Comparison of ENCODE assay signal across 10 cellular contexts in genomic region chr16:30011505-30012480, GRCh38. TPM values are rescaled to one million over a fixed set of nuclear protein-coding genes. Genes with fewer than 3 reads are reported as not detected.
DNase-seq lines count a peak whose midpoint lies in the region; ATAC-seq, FAIRE-seq and TF ChIP-seq lines count a peak whose summit lies in the region.
"Had no signal": no experiment of that assay in that cellular context is flagged by ENCODE, and none has a peak within 500 bp of the region (broad histone marks: within the 10 kb centered on the region; RNA-seq: fewer than 3 reads in every experiment).

No MANE protein-coding gene starts in this region.

- H4K20me1 ChIP-seq in GM23248 (ENCODE audit: insufficient read depth) = no peaks in the 10 kb centered on the region
- H4K20me1 ChIP-seq in PC-3 (ENCODE audit: low read length) = no peaks in the 10 kb centered on the region
- no peaks in the 10 kb centered on the region for H4K20me1 ChIP-seq in endothelial cell of umbilical vein (replicated peaks; ENCODE audit: control insufficient read depth, extremely low read depth, insufficient read depth, low read length)

- CTCF ChIA-PET in PC-3 (lab: Charles Lee) (no interaction called here), endothelial cell of umbilical vein (lab: Charles Lee) (interaction anchor here (0.6 kb wide), 1 partner anchor 316 kb away, joined by 4 read pairs; no protein-coding TSS in a partner anchor)

- H3K9me3 ChIP-seq in GM23248 (ENCODE audit: low read depth) = no peaks in the 10 kb centered on the region
- no peaks in the 10 kb centered on the region for H3K9me3 ChIP-seq in PC-3 (ENCODE audit: low read length)
- no peaks in the 10 kb centered on the region for H3K9me3 ChIP-seq in endothelial cell of umbilical vein (replicated peaks; ENCODE audit: control insufficient read depth, insufficient read depth, low read length)
- no peaks in the 10 kb centered on the region for H3K9me3 ChIP-seq in gastrocnemius medialis
- H3K9me3 ChIP-seq: testis had no signal

- dilution Hi-C loops in endothelial cell of umbilical vein (cut with MboI; ENCODE audit: extremely low pct_ligation_motif_present, low sequenced_read_pairs) = no loop called here

- H3F3A ChIP-seq in GM23248 (ENCODE audit: insufficient read depth) (no peaks in the 10 kb centered on the region), PC-3 (ENCODE audit: low read length, unreplicated experiment) (no peaks in the 10 kb centered on the region)

- H3K4me2 ChIP-seq in GM23248 (ENCODE audit: unreplicated experiment) (peak overlapping the region; percentile 70), PC-3 (ENCODE audit: low read length) (peak overlapping the region; percentile 78; the same call in 1 of the 2 replicates), endothelial cell of umbilical vein (ENCODE audit: insufficient read depth, low read length) (no peak overlapping the region)

- no peak overlapping the region for H2AFZ ChIP-seq in GM23248
- 0 out of 2 replicates have a peak overlapping the region, but pooled peaks have one; percentile 53 for H2AFZ ChIP-seq in PC-3 (ENCODE audit: low read length)
- no peak overlapping the region for H2AFZ ChIP-seq in endothelial cell of umbilical vein (ENCODE audit: low read depth, low read length)

- POLR2A ChIA-PET in PC-3 (lab: Charles Lee; ENCODE audit: unreplicated experiment) = no interaction called here
- POLR2A ChIA-PET in endothelial cell of umbilical vein (lab: Charles Lee) = interaction anchor here (0.7 kb wide), 1 partner anchor 97 kb away, joined by 7 read pairs; no protein-coding TSS in a partner anchor

- H3K79me2 ChIP-seq in GM23248 (ENCODE audit: insufficient read depth) (no peaks in the 10 kb centered on the region), PC-3 (ENCODE audit: low read length) (no peaks in the 10 kb centered on the region), endothelial cell of umbilical vein (ENCODE audit: control insufficient read depth, insufficient read depth, low read length) (no peaks in the 10 kb centered on the region)

- DNase-seq in GM23248 = peak; percentile 35
- no peak for DNase-seq in PC-3
- no peak for DNase-seq in endothelial cell of umbilical vein (ENCODE audit: low read depth, low spot score)
- no peak for DNase-seq in gastrocnemius medialis
- DNase-seq in GM19240 (ENCODE audit: insufficient read length, low spot score) = no peak
- DNase-seq: activated CD8-positive, alpha-beta memory T cell treated with anti-CD3 and anti-CD28 coated beads, Interleukin-2, amount 50 U/mL, for 4 hours; testis had no signal

- H3K4me3 ChIP-seq in GM23248 (0 out of 2 replicates have a peak overlapping the region, but pooled peaks have one; percentile 50), PC-3 (ENCODE audit: low read length) (no peak overlapping the region; the same call in 1 of the 2 replicates), endothelial cell of umbilical vein (replicated peaks in 1 of 3; ENCODE audit: insufficient read depth in 1 of 3, low read depth in 1 of 3, low read length in 3 of 3) (peak overlapping the region in 1 of 3 experiments; percentile 30), gastrocnemius medialis (peak overlapping the region; percentile 18 to 41 (median 30))

- H3K9ac ChIP-seq in GM23248 (no peak overlapping the region), PC-3 (ENCODE audit: low read length) (no peak overlapping the region), endothelial cell of umbilical vein (replicated peaks; ENCODE audit: extremely low read depth, insufficient read depth, low read length) (no peak overlapping the region)

- no peaks in the 10 kb centered on the region for H3K9me2 ChIP-seq in GM23248 (ENCODE audit: insufficient read depth)
- H3K9me2 ChIP-seq in PC-3 (replicated peaks; ENCODE audit: low read length) = no peaks in the 10 kb centered on the region

- in situ Hi-C loops in GM23248 (cut with MboI) (loop anchor here (10.0 kb wide), 1 partner anchor 197 kb away; the partner anchor contains the start of genes PAGR1 and PRRT2), gastrocnemius medialis (cut with MboI; ENCODE audit: low sequenced_read_pairs in 4 of 4) (loop anchor here in 1 of 4 donors (25.0 kb wide), 1 partner anchor 324 kb away; the partner anchor contains the start of gene QPRT)

- peaks cover 15% of the 10 kb centered on the region; the same call in 1 of the 2 replicates for H3K27me3 ChIP-seq in GM23248 (replicated peaks; ENCODE audit: insufficient read depth)
- no peaks in the 10 kb centered on the region for H3K27me3 ChIP-seq in PC-3 (ENCODE audit: low read length)
- H3K27me3 ChIP-seq in endothelial cell of umbilical vein (ENCODE audit: control insufficient read depth in 2 of 2, insufficient read depth in 2 of 2, low read length in 2 of 2) = peaks cover 19 to 28% of the 10 kb centered on the region in 2 experiments
- H3K27me3 ChIP-seq in gastrocnemius medialis = peaks cover 36 to 40% (median 37%) of the 10 kb centered on the region in 3 donors
- H3K27me3 ChIP-seq: testis had no signal

- FAIRE-seq in endothelial cell of umbilical vein (lab: Jason Lieb, UNC) = no peak

- no peak overlapping the region for H3K27ac ChIP-seq in GM23248
- no peak overlapping the region for H3K27ac ChIP-seq in PC-3 (ENCODE audit: low read length)
- H3K27ac ChIP-seq in endothelial cell of umbilical vein (ENCODE audit: insufficient read depth, low read depth, low read length) = no peak overlapping the region
- no peak overlapping the region for H3K27ac ChIP-seq in gastrocnemius medialis
- H3K27ac ChIP-seq: testis had no signal

- intact Hi-C loops in PC-3 (cut with micrococcal nuclease) (no loop called here), endothelial cell of umbilical vein (cut with micrococcal nuclease) (no loop called here), gastrocnemius medialis (cut with DNase I; ENCODE audit: low total_unique reads) (no loop called here)

- 12 to 15% methylated on average over 34 to 49 of the region's 49 CpGs for WGBS in GM23248 (ENCODE audit: low coverage in 1 of 2, low lambda C conversion rate in 2 of 2, missing lambda C conversion rate in 2 of 2), 2 experiments

- H3K9me1 ChIP-seq in endothelial cell of umbilical vein (replicated peaks; ENCODE audit: control insufficient read depth, extremely low read depth, insufficient read depth, low read length) = no peaks in the 10 kb centered on the region

- H3K4me1 ChIP-seq in GM23248 (ENCODE audit: insufficient read depth) (no peaks in the 10 kb centered on the region), PC-3 (ENCODE audit: insufficient read depth, low read length) (no peaks in the 10 kb centered on the region), endothelial cell of umbilical vein (ENCODE audit: control insufficient read depth, extremely low read depth, insufficient read depth, low read length) (peaks cover 2% of the 10 kb centered on the region), gastrocnemius medialis (peaks cover 3 to 9% of the 10 kb centered on the region in 2 donors)

- no TSS peak for BruUV-seq in PC-3 (replicated peaks; lab: Mats Ljungman, UMichigan)
- BruUV-seq in endothelial cell of umbilical vein (replicated peaks; lab: Mats Ljungman, UMichigan) = no TSS peak

- ATAC-seq in PC-3 (no peak), gastrocnemius medialis (no peak), HG02642 (IDR thresholded peaks at IDR 0.05; ENCODE audit: poor library complexity, unreplicated experiment) (no peak), GM18511 (IDR thresholded peaks at IDR 0.05; ENCODE audit: unreplicated experiment) (no peak), GM18873 (IDR thresholded peaks at IDR 0.05; ENCODE audit: low FRiP score, unreplicated experiment) (no peak)

- H3K36me3 ChIP-seq in GM23248 (ENCODE audit: low read depth) (no peaks in the 10 kb centered on the region), PC-3 (ENCODE audit: low read depth, low read length) (no peaks in the 10 kb centered on the region), endothelial cell of umbilical vein (ENCODE audit: control insufficient read depth in 2 of 2, extremely low read depth in 1 of 2, insufficient read depth in 2 of 2, low read length in 2 of 2) (no peaks in the 10 kb centered on the region), gastrocnemius medialis (no peaks in the 10 kb centered on the region)

- TF ChIP-seq CTCF in PC-3 (conservative IDR thresholded peaks at IDR 0.05; ENCODE audit: low read depth, low read length) (no peak), endothelial cell of umbilical vein (IDR thresholded peaks at IDR 0.05; ENCODE audit: extremely low read depth in 1 of 2, insufficient read depth in 1 of 2, low read depth in 1 of 2, low read length in 2 of 2) (no peak), gastrocnemius medialis (IDR thresholded peaks at IDR 0.05 in 4 of 5, conservative IDR thresholded peaks at IDR 0.05 in 1 of 5) (no peak)

- TF ChIP-seq POLR2A in endothelial cell of umbilical vein (IDR thresholded peaks at IDR 0.05; ENCODE audit: low read depth, low read length) (no peak), gastrocnemius medialis (IDR thresholded peaks at IDR 0.05) (no peak)

RNA-seq across cellular contexts. Expression of gene DOC2A, which starts 1.0 kb away (rescaled TPM):
- total RNA-seq in GM23248 (2014; rRNA removed; shearing (Covaris generic)) = not detected in 2 replicates
- polyA plus RNA-seq in GM23248 (2016; fragmentation: Nextera tagmentation; extraction: Ambion mirVana) (not detected in 2 replicates), endothelial cell of umbilical vein (0.63 and 1.1 TPM in 2 replicates)
- total RNA-seq in PC-3 (2014; rRNA removed) (4.6 and 5.2 TPM in 2 replicates), endothelial cell of umbilical vein (0.58 and 0.60 TPM in 2 replicates), gastrocnemius medialis (not detected)
- polyA plus RNA-seq in endothelial cell of umbilical vein (2011; cell fraction: cytosol; rRNA removed) = 0.12 and 0.28 TPM in 2 replicates
- polyA plus RNA-seq in endothelial cell of umbilical vein (2011; cell fraction: nucleus; rRNA removed) = 4.5 and 4.6 TPM in 2 replicates
- 0.46 TPM in 1 of 2 replicates, not detected in the other for polyA plus RNA-seq in endothelial cell of umbilical vein (2012)
- polyA minus RNA-seq in endothelial cell of umbilical vein = 0.25 and 0.34 TPM in 2 replicates
- not detected for polyA minus RNA-seq in endothelial cell of umbilical vein (2011; cell fraction: cytosol; rRNA and poly(A)+ RNA removed)
- 0.82 TPM in 2 replicates for polyA minus RNA-seq in endothelial cell of umbilical vein (2011; cell fraction: nucleus; rRNA and poly(A)+ RNA removed)

RNA-seq across cellular contexts. Expression of gene C16orf92, which starts 11.2 kb away (rescaled TPM):
- total RNA-seq in GM23248 (2014; rRNA removed; shearing (Covaris generic)) = not detected in 2 replicates
- polyA plus RNA-seq in GM23248 (2016; fragmentation: Nextera tagmentation; extraction: Ambion mirVana) = not detected in 2 replicates
- not detected in 2 replicates for total RNA-seq in PC-3 (2014; rRNA removed)
- not detected in 2 replicates for total RNA-seq in endothelial cell of umbilical vein
- polyA plus RNA-seq in endothelial cell of umbilical vein = not detected in 2 replicates
- not detected in 2 replicates for polyA plus RNA-seq in endothelial cell of umbilical vein (2011; cell fraction: cytosol; rRNA removed)
- polyA plus RNA-seq in endothelial cell of umbilical vein (2011; cell fraction: nucleus; rRNA removed) = not detected in 2 replicates
- not detected in 2 replicates for polyA plus RNA-seq in endothelial cell of umbilical vein (2012)
- not detected in 2 replicates for polyA minus RNA-seq in endothelial cell of umbilical vein
- polyA minus RNA-seq in endothelial cell of umbilical vein (2011; cell fraction: cytosol; rRNA and poly(A)+ RNA removed) = not detected
- not detected in 2 replicates for polyA minus RNA-seq in endothelial cell of umbilical vein (2011; cell fraction: nucleus; rRNA and poly(A)+ RNA removed)
- total RNA-seq in gastrocnemius medialis = not detected

RNA-seq across cellular contexts. Expression of gene INO80E, which starts 15.8 kb away (rescaled TPM):
- total RNA-seq in GM23248 (2014; rRNA removed; shearing (Covaris generic)) = 51.1 and 111 TPM in 2 replicates
- 32.3 and 35.3 TPM in 2 replicates for polyA plus RNA-seq in GM23248 (2016; fragmentation: Nextera tagmentation; extraction: Ambion mirVana)
- 60.6 and 70.3 TPM in 2 replicates for total RNA-seq in PC-3 (2014; rRNA removed)
- 76.4 and 84.1 TPM in 2 replicates for total RNA-seq in endothelial cell of umbilical vein
- 41.7 and 42.7 TPM in 2 replicates for polyA plus RNA-seq in endothelial cell of umbilical vein
- 41.6 and 53.4 TPM in 2 replicates for polyA plus RNA-seq in endothelial cell of umbilical vein (2011; cell fraction: cytosol; rRNA removed)
- polyA plus RNA-seq in endothelial cell of umbilical vein (2011; cell fraction: nucleus; rRNA removed) = 53.2 and 82.2 TPM in 2 replicates
- polyA plus RNA-seq in endothelial cell of umbilical vein (2012) = 48.9 and 55.5 TPM in 2 replicates
- polyA minus RNA-seq in endothelial cell of umbilical vein = 15.1 and 15.5 TPM in 2 replicates
- 23.2 TPM for polyA minus RNA-seq in endothelial cell of umbilical vein (2011; cell fraction: cytosol; rRNA and poly(A)+ RNA removed)
- 5.2 and 13.4 TPM in 2 replicates for polyA minus RNA-seq in endothelial cell of umbilical vein (2011; cell fraction: nucleus; rRNA and poly(A)+ RNA removed)
- total RNA-seq in gastrocnemius medialis = 10 to 100 TPM; 45.4 to 74.8 (median 55.5) TPM

RNA-seq across cellular contexts. Expression of gene HIRIP3, which starts 16.4 kb away (rescaled TPM):
- 3.2 and 3.9 TPM in 2 replicates for total RNA-seq in GM23248 (2014; rRNA removed; shearing (Covaris generic))
- polyA plus RNA-seq in GM23248 (2016; fragmentation: Nextera tagmentation; extraction: Ambion mirVana) (11.9 and 14.0 TPM in 2 replicates), endothelial cell of umbilical vein (6.7 and 7.2 TPM in 2 replicates)
- total RNA-seq in PC-3 (2014; rRNA removed) (18.4 and 26.8 TPM in 2 replicates), endothelial cell of umbilical vein (8.6 and 8.7 TPM in 2 replicates), gastrocnemius medialis (10 to 100 TPM; 13.5 to 25.6 (median 17.2) TPM)
- polyA plus RNA-seq in endothelial cell of umbilical vein (2011; cell fraction: cytosol; rRNA removed) = 8.2 and 8.8 TPM in 2 replicates
- polyA plus RNA-seq in endothelial cell of umbilical vein (2011; cell fraction: nucleus; rRNA removed) = 3.6 and 5.0 TPM in 2 replicates
- polyA plus RNA-seq in endothelial cell of umbilical vein (2012) = 5.0 and 6.0 TPM in 2 replicates
- polyA minus RNA-seq in endothelial cell of umbilical vein = 1.5 and 2.9 TPM in 2 replicates
- 14.5 TPM for polyA minus RNA-seq in endothelial cell of umbilical vein (2011; cell fraction: cytosol; rRNA and poly(A)+ RNA removed)
- polyA minus RNA-seq in endothelial cell of umbilical vein (2011; cell fraction: nucleus; rRNA and poly(A)+ RNA removed) = 0.96 and 1.9 TPM in 2 replicates

RNA-seq across cellular contexts. Expression of gene TLCD3B, which starts 19.3 kb away (rescaled TPM):
- not detected in 2 replicates for total RNA-seq in GM23248 (2014; rRNA removed; shearing (Covaris generic))
- 0.13 TPM in 1 of 2 replicates, not detected in the other for polyA plus RNA-seq in GM23248 (2016; fragmentation: Nextera tagmentation; extraction: Ambion mirVana)
- total RNA-seq in PC-3 (2014; rRNA removed) = 0.29 and 0.47 TPM in 2 replicates
- total RNA-seq in endothelial cell of umbilical vein = 0.86 and 0.99 TPM in 2 replicates
- polyA plus RNA-seq in endothelial cell of umbilical vein = 0.37 and 0.59 TPM in 2 replicates
- polyA plus RNA-seq in endothelial cell of umbilical vein (2011; cell fraction: cytosol; rRNA removed) = 0.08 and 0.25 TPM in 2 replicates
- 1.4 and 1.7 TPM in 2 replicates for polyA plus RNA-seq in endothelial cell of umbilical vein (2011; cell fraction: nucleus; rRNA removed)
- 0.36 and 0.48 TPM in 2 replicates for polyA plus RNA-seq in endothelial cell of umbilical vein (2012)
- polyA minus RNA-seq in endothelial cell of umbilical vein = 0.76 TPM in 1 of 2 replicates, not detected in the other
- not detected for polyA minus RNA-seq in endothelial cell of umbilical vein (2011; cell fraction: cytosol; rRNA and poly(A)+ RNA removed)
- 0.43 TPM in 1 of 2 replicates, not detected in the other for polyA minus RNA-seq in endothelial cell of umbilical vein (2011; cell fraction: nucleus; rRNA and poly(A)+ RNA removed)
- total RNA-seq in gastrocnemius medialis = under 1 TPM in 1 of 4 donors, not detected in 3; 0.27 TPM
